ENCODE assay signal across 27 cellular contexts in the genomic region with DNA sequence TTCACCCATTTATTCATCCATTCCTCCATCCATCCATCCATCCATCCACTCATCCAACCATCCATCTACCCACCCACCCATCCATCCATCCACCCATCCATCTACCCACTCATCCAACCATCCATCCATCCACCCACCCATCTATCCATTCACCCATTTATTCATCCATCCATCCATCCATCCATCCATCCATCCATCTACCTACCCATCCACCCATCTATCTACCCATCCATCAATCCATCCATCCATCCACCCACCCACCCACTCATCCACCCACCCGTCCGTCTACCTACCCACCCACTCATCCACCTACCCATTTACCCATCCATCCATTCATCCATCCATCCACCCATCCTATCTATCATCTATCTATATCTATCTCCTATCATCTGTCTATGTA.
"Had no signal": no experiment of that assay in that cellular context is flagged by ENCODE, and none has a peak within 500 bp of the region (broad histone marks: within the 10 kb centered on the region; RNA-seq: fewer than 3 reads in every experiment).

No MANE protein-coding gene starts in this region.

- FAIRE-seq: pancreas, small intestine had no signal

- H3K4me1 ChIP-seq: pancreas, psoas muscle, right lobe of liver, sigmoid colon, stomach, thyroid gland, tibial nerve, upper lobe of left lung, uterus had no signal

- DNase-seq: natural killer cell; nucleus accumbens; pancreas; psoas muscle; right cardiac atrium; right lobe of liver; small intestine; stimulated activated CD4-positive, alpha-beta T cell treated with anti-CD3 and anti-CD28 coated beads, Interleukin-15, amount 100 ng/mL, for 24 hours; stimulated activated CD4-positive, alpha-beta T cell treated with anti-CD3 and anti-CD28 coated beads, Interleukin-2, amount 100 ng/mL, for 24 hours; stimulated activated CD4-positive, alpha-beta T cell treated with anti-CD3 and anti-CD28 coated beads, Interleukin-2, amount 100 ng/mL, for 48 hours; stimulated activated CD4-positive, alpha-beta T cell treated with anti-CD3 and anti-CD28 coated beads, Interleukin-4, amount 100 ng/mL, for 24 hours; stimulated activated naive B cell treated with anti-CD40 and anti-IgM and Interleukin-4, amounts not matched to agents 10 μg/mL and 1 μg/mL and 100 μg/mL, for 72 hours; stimulated activated naive CD4-positive, alpha-beta T cell treated with Interleukin-2 at 50 U/mL for 16 hours; thyroid gland; trophoblast cell; uterus had no signal

- H3K36me3 Mint-ChIP-seq: naive thymus-derived CD4-positive, alpha-beta T cell; natural killer cell; stimulated activated effector memory CD8-positive, alpha-beta T cell treated with anti-CD3 and anti-CD28 coated beads, Interleukin-12 subunit alpha, Interleukin-12 subunit beta, amount 100 ng/mL, for 72 hours; stimulated activated naive B cell treated with anti-CD40 and anti-IgM and Interleukin-4, amounts not matched to agents 10 μg/mL and 1 μg/mL and 100 μg/mL, for 72 hours had no signal

- H3K27ac ChIP-seq: neutrophil, pancreas, psoas muscle, right lobe of liver, sigmoid colon, stomach, thoracic aorta, thyroid gland, tibial nerve, upper lobe of left lung, uterus had no signal

- H3K9me3 Mint-ChIP-seq: nephron; stimulated activated effector memory CD8-positive, alpha-beta T cell treated with anti-CD3 and anti-CD28 coated beads, Interleukin-12 subunit alpha, Interleukin-12 subunit beta, amount 100 ng/mL, for 72 hours; stimulated activated naive CD8-positive, alpha-beta T cell treated with anti-CD3 and anti-CD28 coated beads, Interleukin-15, Interleukin-2, amounts not matched to agents 100 ng/mL and 50 ng/mL, for 24 hours had no signal

- H3K27ac Mint-ChIP-seq: natural killer cell; nephron; progenitor cell of endocrine pancreas; stimulated activated effector memory CD8-positive, alpha-beta T cell treated with anti-CD3 and anti-CD28 coated beads, Interleukin-12 subunit alpha, Interleukin-12 subunit beta, amount 100 ng/mL, for 72 hours; stimulated activated naive B cell treated with anti-CD40 and anti-IgM and Interleukin-4, amounts not matched to agents 10 μg/mL and 1 μg/mL and 100 μg/mL, for 72 hours; stimulated activated naive CD8-positive, alpha-beta T cell treated with anti-CD3 and anti-CD28 coated beads, Interleukin-15, Interleukin-2, amounts not matched to agents 100 ng/mL and 50 ng/mL, for 24 hours had no signal

- H3K9me3 ChIP-seq: neutrophil, pancreas, psoas muscle, right lobe of liver, sigmoid colon, stomach, thoracic aorta, thyroid gland, tibial nerve, upper lobe of left lung, uterus had no signal

- ATAC-seq: naive thymus-derived CD4-positive, alpha-beta T cell; natural killer cell; pancreas; psoas muscle; right cardiac atrium; right lobe of liver; stimulated activated effector memory CD8-positive, alpha-beta T cell treated with anti-CD3 and anti-CD28 coated beads, Interleukin-12 subunit alpha, Interleukin-12 subunit beta, amount 100 ng/mL, for 72 hours; stimulated activated naive B cell treated with anti-CD40 and anti-IgM and Interleukin-4, amounts not matched to agents 10 μg/mL and 1 μg/mL and 100 μg/mL, for 72 hours had no signal

- H3K4me3 Mint-ChIP-seq: naive thymus-derived CD4-positive, alpha-beta T cell; natural killer cell; nephron; stimulated activated effector memory CD8-positive, alpha-beta T cell treated with anti-CD3 and anti-CD28 coated beads, Interleukin-12 subunit alpha, Interleukin-12 subunit beta, amount 100 ng/mL, for 72 hours; stimulated activated naive B cell treated with anti-CD40 and anti-IgM and Interleukin-4, amounts not matched to agents 10 μg/mL and 1 μg/mL and 100 μg/mL, for 72 hours; stimulated activated naive CD8-positive, alpha-beta T cell treated with anti-CD3 and anti-CD28 coated beads, Interleukin-15, Interleukin-2, amounts not matched to agents 100 ng/mL and 50 ng/mL, for 24 hours had no signal

- H3K4me3 ChIP-seq: pancreas, psoas muscle, right lobe of liver, sigmoid colon, stomach, thoracic aorta, thyroid gland, tibial nerve, upper lobe of left lung, uterus had no signal

- H3K4me1 Mint-ChIP-seq: natural killer cell; nephron; stimulated activated effector memory CD8-positive, alpha-beta T cell treated with anti-CD3 and anti-CD28 coated beads, Interleukin-12 subunit alpha, Interleukin-12 subunit beta, amount 100 ng/mL, for 72 hours; stimulated activated naive B cell treated with anti-CD40 and anti-IgM and Interleukin-4, amounts not matched to agents 10 μg/mL and 1 μg/mL and 100 μg/mL, for 72 hours had no signal

- H3K36me3 ChIP-seq: neutrophil, pancreas, right lobe of liver, sigmoid colon, stomach, thoracic aorta, thyroid gland, tibial nerve, upper lobe of left lung, uterus had no signal

- H3K27me3 ChIP-seq: neutrophil, right lobe of liver, thyroid gland, tibial nerve, upper lobe of left lung, uterus had no signal
